30 cellular contexts compared by ENCODE assay signal in genomic region chr1:22330763-22331119, GRCh38.
"Had no signal": no experiment of that assay in that cellular context is flagged by ENCODE, and none has a peak within 500 bp of the region (broad histone marks: within the 10 kb centered on the region; RNA-seq: fewer than 3 reads in every experiment).

No MANE protein-coding gene starts in this region.

- H3K9me3 Mint-ChIP-seq: stimulated activated effector memory CD8-positive, alpha-beta T cell treated with anti-CD3 and anti-CD28 coated beads, Interleukin-12 subunit alpha, Interleukin-12 subunit beta, amount 100 ng/mL, for 72 hours; stimulated activated naive CD8-positive, alpha-beta T cell treated with anti-CD3 and anti-CD28 coated beads, Interleukin-15, Interleukin-2, amounts not matched to agents 100 ng/mL and 50 ng/mL, for 24 hours had no signal

- H3K36me3 Mint-ChIP-seq: immature natural killer cell; naive thymus-derived CD4-positive, alpha-beta T cell; natural killer cell treated with Interleukin-12 subunit alpha and Interleukin-12 subunit beta and Interleukin-15 and Interleukin-18, amount 100 ng/mL, for 72 hours; stimulated activated effector memory CD8-positive, alpha-beta T cell treated with anti-CD3 and anti-CD28 coated beads, Interleukin-12 subunit alpha, Interleukin-12 subunit beta, amount 100 ng/mL, for 72 hours had no signal

- FAIRE-seq: islet of Langerhans, kidney, pancreas, small intestine, urothelium cell line had no signal

- H3K4me1 Mint-ChIP-seq: immature natural killer cell; neural crest cell; stimulated activated effector memory CD8-positive, alpha-beta T cell treated with anti-CD3 and anti-CD28 coated beads, Interleukin-12 subunit alpha, Interleukin-12 subunit beta, amount 100 ng/mL, for 72 hours had no signal

- H3K27ac ChIP-seq: left lung, lower lobe of right lung, pancreas, prostate gland, sigmoid colon, spleen, suprapubic skin, thoracic aorta, tibial artery, upper lobe of right lung had no signal

- DNase-seq: hypothalamus; immature natural killer cell; left colon; left lung; lower lobe of right lung; mammary epithelial cell; mesenchymal stem cell; naive thymus-derived CD4-positive, alpha-beta T cell; nucleus accumbens; retina; right cardiac atrium; small intestine; spleen; stimulated activated CD4-positive, alpha-beta T cell treated with anti-CD3 and anti-CD28 coated beads, Interleukin-4, amount 100 ng/mL, for 24 hours; stimulated activated naive CD4-positive, alpha-beta T cell; trophoblast cell had no signal

- H3K36me3 ChIP-seq: left lung, lower lobe of right lung, pancreas, prostate gland, sigmoid colon, spleen, suprapubic skin, thoracic aorta, tibial artery, upper lobe of right lung had no signal

- H3K4me3 ChIP-seq: left lung, lower lobe of right lung, pancreas, prostate gland, sigmoid colon, spleen, suprapubic skin, thoracic aorta, tibial artery, upper lobe of right lung had no signal

- H3K9me3 ChIP-seq: left lung, lower lobe of right lung, pancreas, prostate gland, sigmoid colon, spleen, suprapubic skin, thoracic aorta, tibial artery, upper lobe of right lung had no signal

- H3K27me3 ChIP-seq: pancreas, sigmoid colon, upper lobe of right lung had no signal

- H3K4me3 Mint-ChIP-seq: immature natural killer cell; naive thymus-derived CD4-positive, alpha-beta T cell; natural killer cell treated with Interleukin-12 subunit alpha and Interleukin-12 subunit beta and Interleukin-15 and Interleukin-18, amount 100 ng/mL, for 72 hours; neural crest cell; stimulated activated effector memory CD8-positive, alpha-beta T cell treated with anti-CD3 and anti-CD28 coated beads, Interleukin-12 subunit alpha, Interleukin-12 subunit beta, amount 100 ng/mL, for 72 hours; stimulated activated naive CD8-positive, alpha-beta T cell treated with anti-CD3 and anti-CD28 coated beads, Interleukin-15, Interleukin-2, amounts not matched to agents 100 ng/mL and 50 ng/mL, for 24 hours had no signal

- H3K27ac Mint-ChIP-seq: immature natural killer cell; naive thymus-derived CD4-positive, alpha-beta T cell; natural killer cell treated with Interleukin-12 subunit alpha and Interleukin-12 subunit beta and Interleukin-15 and Interleukin-18, amount 100 ng/mL, for 72 hours; stimulated activated effector memory CD8-positive, alpha-beta T cell treated with anti-CD3 and anti-CD28 coated beads, Interleukin-12 subunit alpha, Interleukin-12 subunit beta, amount 100 ng/mL, for 72 hours; stimulated activated naive CD8-positive, alpha-beta T cell treated with anti-CD3 and anti-CD28 coated beads, Interleukin-15, Interleukin-2, amounts not matched to agents 100 ng/mL and 50 ng/mL, for 24 hours had no signal

- H3K4me1 ChIP-seq: left lung, lower lobe of right lung, pancreas, prostate gland, sigmoid colon, spleen, suprapubic skin, tibial artery, upper lobe of right lung had no signal

- ATAC-seq: left colon; naive thymus-derived CD4-positive, alpha-beta T cell; pancreas; right cardiac atrium; stimulated activated effector memory CD8-positive, alpha-beta T cell treated with anti-CD3 and anti-CD28 coated beads, Interleukin-12 subunit alpha, Interleukin-12 subunit beta, amount 100 ng/mL, for 72 hours; upper lobe of right lung had no signal
